9 cellular contexts compared by ENCODE assay signal in the genomic region with DNA sequence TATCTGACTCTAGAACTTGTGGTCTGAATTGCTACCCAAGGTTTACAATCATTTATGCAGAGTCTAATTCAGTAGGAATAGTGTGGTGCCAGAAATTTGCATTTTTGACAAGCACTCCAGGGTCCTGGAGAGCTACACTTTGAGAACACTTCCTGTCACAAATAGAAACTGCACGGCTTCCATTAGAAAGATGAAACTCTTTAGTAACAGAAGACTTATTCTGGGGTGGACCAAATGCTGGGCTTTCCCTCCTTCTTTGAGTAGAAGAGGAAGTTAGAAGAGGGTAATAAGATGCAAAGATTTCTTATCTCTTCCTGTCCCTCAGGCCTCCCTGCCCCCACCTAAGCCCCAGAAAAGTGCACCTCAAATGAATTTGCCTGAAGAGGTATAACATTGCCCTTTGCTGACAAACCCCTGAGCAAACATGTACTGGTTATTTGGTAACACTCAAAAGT. TPM values are rescaled to one million over a fixed set of nuclear protein-coding genes. Genes with fewer than 3 reads are reported as not detected.
DNase-seq lines count a peak whose midpoint lies in the region; ATAC-seq and TF ChIP-seq lines count a peak whose summit lies in the region.
"Had no signal": no experiment of that assay in that cellular context is flagged by ENCODE, and none has a peak within 500 bp of the region (broad histone marks: within the 10 kb centered on the region; RNA-seq: fewer than 3 reads in every experiment).

No MANE protein-coding gene starts in this region.

- H2AFZ ChIP-seq in OCI-LY7 (ENCODE audit: low read length), result no peak overlapping the region

- POLR2A ChIA-PET in OCI-LY7 (lab: Charles Lee), result interaction anchor here (0.7 kb wide), 2 partner anchors 11 to 208 kb away, joined by 3 read pairs; no protein-coding TSS in a partner anchor

- DNase-seq in activated naive CD4-positive, alpha-beta T cell treated with anti-CD3 and anti-CD28 coated beads for 36 hours, result peak; percentile 45
- no peak for DNase-seq in activated naive CD4-positive, alpha-beta T cell (lab: John Stamatoyannopoulos, UW)
- peak; percentile 63 for DNase-seq in OCI-LY7 (ENCODE audit: low spot score)
- DNase-seq in HT-29 (ENCODE audit: low spot score), result no peak
- no peak for DNase-seq in left cardiac atrium
- no peak for DNase-seq in stomach

- no peak for TF ChIP-seq CTCF in OCI-LY7 (conservative IDR thresholded peaks at IDR 0.05; ENCODE audit: low read length)
- TF ChIP-seq CTCF in stomach (IDR thresholded peaks at IDR 0.05), result no peak

- no peak overlapping the region for H3K4me3 Mint-ChIP-seq in activated naive CD4-positive, alpha-beta T cell treated with anti-CD3 and anti-CD28 coated beads for 36 hours
- H3K4me3 Mint-ChIP-seq in stimulated activated memory B cell treated with anti-CD40 and anti-IgM and Interleukin-4, amounts not matched to agents 10 μg/mL and 1 μg/mL and 100 μg/mL, for 72 hours, result peak overlapping the region; percentile 31

- H3K9me3 ChIP-seq in OCI-LY7 (ENCODE audit: low read length) (no peaks in the 10 kb centered on the region), stomach (no peaks in the 10 kb centered on the region)

- H3K4me1 ChIP-seq in OCI-LY7 (ENCODE audit: insufficient read depth, low read length, poor library complexity, severe bottlenecking), result peaks cover 16% of the 10 kb centered on the region
- H3K4me1 ChIP-seq in stomach, result peaks cover 11 to 73% (median 48%) of the 10 kb centered on the region in 4 donors

- H3K27me3 ChIP-seq in stomach, result no peaks in the 10 kb centered on the region

- H4K20me1 ChIP-seq in OCI-LY7 (ENCODE audit: insufficient read depth, low read length), result no peaks in the 10 kb centered on the region

- 40 to 84% (median 72%) methylated on average over 1 of the region's 1 CpG for whole genome bisulfite sequencing in stomach, 5 donors

- H3K4me1 Mint-ChIP-seq in activated naive CD4-positive, alpha-beta T cell treated with anti-CD3 and anti-CD28 coated beads for 36 hours (ENCODE audit: low read depth), result peaks cover 52% of the 10 kb centered on the region
- peaks cover 43% of the 10 kb centered on the region for H3K4me1 Mint-ChIP-seq in stimulated activated memory B cell treated with anti-CD40 and anti-IgM and Interleukin-4, amounts not matched to agents 10 μg/mL and 1 μg/mL and 100 μg/mL, for 72 hours

- TF ChIP-seq EP300 in stomach (IDR thresholded peaks at IDR 0.05), result no peak

- H3K27ac ChIP-seq in OCI-LY7 (ENCODE audit: low read depth, low read length, poor library complexity, severe bottlenecking) (peak overlapping the region; percentile 60), stomach (peak overlapping the region in 2 of 5 donors; percentile 8 to 24)

- no peaks in the 10 kb centered on the region for H3K27me3 Mint-ChIP-seq in activated naive CD4-positive, alpha-beta T cell treated with anti-CD3 and anti-CD28 coated beads for 36 hours (ENCODE audit: low read depth)
- H3K27me3 Mint-ChIP-seq in stimulated activated memory B cell treated with anti-CD40 and anti-IgM and Interleukin-4, amounts not matched to agents 10 μg/mL and 1 μg/mL and 100 μg/mL, for 72 hours, result no peaks in the 10 kb centered on the region

- H3K79me2 ChIP-seq in OCI-LY7 (ENCODE audit: insufficient read depth, low read depth, low read length), result no peaks in the 10 kb centered on the region

- H3K4me2 ChIP-seq in OCI-LY7 (ENCODE audit: low read length), result peak overlapping the region; percentile 57

- H3K36me3 ChIP-seq in OCI-LY7 (ENCODE audit: insufficient read depth, low read length) (peaks cover 37% of the 10 kb centered on the region; the same call in 1 of the 2 replicates), stomach (peaks cover 9 to 36% (median 30%) of the 10 kb centered on the region in 4 donors)

- peak overlapping the region; percentile 56 for H3K27ac Mint-ChIP-seq in activated naive CD4-positive, alpha-beta T cell treated with anti-CD3 and anti-CD28 coated beads for 36 hours
- H3K27ac Mint-ChIP-seq in stimulated activated memory B cell treated with anti-CD40 and anti-IgM and Interleukin-4, amounts not matched to agents 10 μg/mL and 1 μg/mL and 100 μg/mL, for 72 hours, result peak overlapping the region; percentile 77

- H3K36me3 Mint-ChIP-seq in activated naive CD4-positive, alpha-beta T cell treated with anti-CD3 and anti-CD28 coated beads for 36 hours (ENCODE audit: low read depth), result peaks cover 11% of the 10 kb centered on the region
- peaks cover 44% of the 10 kb centered on the region for H3K36me3 Mint-ChIP-seq in stimulated activated memory B cell treated with anti-CD40 and anti-IgM and Interleukin-4, amounts not matched to agents 10 μg/mL and 1 μg/mL and 100 μg/mL, for 72 hours

- H3K4me3 ChIP-seq in OCI-LY7 (ENCODE audit: low read depth, low read length, poor library complexity, severe bottlenecking), result no peak overlapping the region
- no peak overlapping the region for H3K4me3 ChIP-seq in stomach
- H3K4me3 ChIP-seq: lung had no signal

- intact Hi-C loops in activated naive CD4-positive, alpha-beta T cell treated with anti-CD3 and anti-CD28 coated beads for 36 hours (cut with micrococcal nuclease), result loop anchor here (1.0 kb wide), 1 partner anchor 28 kb away; the partner anchor contains the start of gene DGLUCY
- intact Hi-C loops in OCI-LY7 (cut with micrococcal nuclease; ENCODE audit: unreplicated experiment), result no loop called here
- intact Hi-C loops in left cardiac atrium (cut with DNase I), result no loop called here
- intact Hi-C loops in stomach (cut with DNase I; ENCODE audit: low total_unique reads), result no loop called here

- ATAC-seq in HG02973 (IDR thresholded peaks at IDR 0.05; ENCODE audit: unreplicated experiment) (peak; percentile 79), left cardiac atrium (no peak)
- peak; percentile 94 for ATAC-seq in stimulated activated memory B cell treated with anti-CD40 and anti-IgM and Interleukin-4, amounts not matched to agents 10 μg/mL and 1 μg/mL and 100 μg/mL, for 72 hours

- no TSS peak for BruUV-seq in OCI-LY7 (replicated peaks; lab: Mats Ljungman, UMichigan)

- CTCF ChIA-PET in activated naive CD4-positive, alpha-beta T cell treated with anti-CD3 and anti-CD28 coated beads for 36 hours (lab: Charles Lee), result interaction anchor here (0.6 to 4.6 kb wide), 4 partner anchors 11 to 384 kb away, joined by 3 to 30 read pairs (median 4); no protein-coding TSS in a partner anchor
- CTCF ChIA-PET in OCI-LY7 (lab: Charles Lee; ENCODE audit: unreplicated experiment), result no interaction called here

- TF ChIP-seq POLR2A in stomach (IDR thresholded peaks at IDR 0.05), result no peak

- H3K9me3 Mint-ChIP-seq in activated naive CD4-positive, alpha-beta T cell treated with anti-CD3 and anti-CD28 coated beads for 36 hours, result no peaks in the 10 kb centered on the region
- H3K9me3 Mint-ChIP-seq in stimulated activated memory B cell treated with anti-CD40 and anti-IgM and Interleukin-4, amounts not matched to agents 10 μg/mL and 1 μg/mL and 100 μg/mL, for 72 hours, result no peaks in the 10 kb centered on the region

- no peaks in the 10 kb centered on the region for H3K9me2 ChIP-seq in OCI-LY7 (ENCODE audit: insufficient read depth, low read length)

RNA-seq across cellular contexts. Expression of gene DGLUCY, which starts 28.4 kb away (rescaled TPM):
- total RNA-seq in activated naive CD4-positive, alpha-beta T cell treated with anti-CD3 and anti-CD28 coated beads for 36 hours, result 10 to 100 TPM; 39.5 to 49.2 TPM
- 30.2 and 37.6 TPM in 2 replicates for total RNA-seq in OCI-LY7 (2014; rRNA removed; shearing (Covaris generic))
- total RNA-seq in OCI-LY7 (2022) (56.8 and 60.2 TPM in 2 replicates), left cardiac atrium (100 to 1,000 TPM; 110 to 129 TPM), stomach (100 to 1,000 TPM in 2 of 5 donors, 10 to 100 TPM in 3; 54.3 to 122 (median 87.9) TPM)
- total RNA-seq in HT-29 (2014; rRNA removed; shearing (Covaris generic)), result 30.4 and 37.9 TPM in 2 replicates
- 10 to 100 TPM; 24.1 to 32.9 (median 28.9) TPM for polyA plus RNA-seq in stomach

Comparison
In these comparisons a context has a peak if more than half of its experiments do, and no peak if none do; other contexts are left out.
1. DNase-seq: peak in activated naive CD4-positive, alpha-beta T cell treated with anti-CD3 and anti-CD28 coated beads for 36 hours (single experiment) and OCI-LY7 (single experiment); none in activated naive CD4-positive, alpha-beta T cell (0 of 4), HT-29 (single experiment), left cardiac atrium (single experiment) and stomach (single experiment).
2. ATAC-seq: peak in HG02973 (single experiment) and stimulated activated memory B cell treated with anti-CD40 and anti-IgM and Interleukin-4, amounts not matched to agents 10 μg/mL and 1 μg/mL and 100 μg/mL, for 72 hours (single experiment); none in left cardiac atrium (0 of 2).